ENCODE assay signal across 21 cellular contexts in genomic region chr1:14238472-14239059, GRCh38.
DNase-seq lines count a peak whose midpoint lies in the region; ATAC-seq and TF ChIP-seq lines count a peak whose summit lies in the region.
"Had no signal": no experiment of that assay in that cellular context is flagged by ENCODE, and none has a peak within 500 bp of the region (broad histone marks: within the 10 kb centered on the region; RNA-seq: fewer than 3 reads in every experiment).

No MANE protein-coding gene starts in this region.

- H3K9me3 ChIP-seq in psoas muscle (no peaks in the 10 kb centered on the region), aorta (ENCODE audit: control insufficient read depth, low read length) (no peaks in the 10 kb centered on the region)
- H3K9me3 ChIP-seq: BLaER1 treated with 17β-estradiol and CSF1 and Interleukin-3, amounts not matched to agents 10 nM and 100 nM; HAP-1 had no signal

- no peak for TF ChIP-seq CTCF in psoas muscle (IDR thresholded peaks at IDR 0.05)

- H3K4me3 ChIP-seq in psoas muscle = no peak overlapping the region
- no peak overlapping the region for H3K4me3 ChIP-seq in aorta (ENCODE audit: low read length in 2 of 2)
- H3K4me3 ChIP-seq: BLaER1 treated with 17β-estradiol and CSF1 and Interleukin-3, amounts not matched to agents 10 nM and 100 nM; HAP-1; skin epidermis had no signal

- ATAC-seq in left ventricle myocardium superior (peak; percentile 96), psoas muscle (peak in 3 of 4 donors; percentile 58 to 81 (median 81)), aorta (ENCODE audit: low FRiP score) (peak; percentile 74), HG03108 (IDR thresholded peaks at IDR 0.05; ENCODE audit: unreplicated experiment) (no peak)

- intact Hi-C loops in left ventricle myocardium superior (cut with micrococcal nuclease) (no loop called here), psoas muscle (cut with DNase I) (no loop called here), aorta (cut with DNase I) (no loop called here)

- no peaks in the 10 kb centered on the region for H3K4me1 ChIP-seq in psoas muscle
- no peaks in the 10 kb centered on the region for H3K4me1 ChIP-seq in aorta (ENCODE audit: control insufficient read depth in 1 of 2, insufficient read depth in 2 of 2, low read length in 2 of 2)
- H3K4me1 ChIP-seq: HAP-1 had no signal

- H3K36me3 ChIP-seq in psoas muscle (ENCODE audit: insufficient read depth in 1 of 2, low read depth in 1 of 2) = no peaks in the 10 kb centered on the region
- H3K36me3 ChIP-seq in aorta (ENCODE audit: control insufficient read depth in 1 of 2, insufficient read depth in 2 of 2, low read length in 1 of 2) = no peaks in the 10 kb centered on the region
- H3K36me3 ChIP-seq: BLaER1 treated with 17β-estradiol and CSF1 and Interleukin-3, amounts not matched to agents 10 nM and 100 nM; HAP-1 had no signal

- peak; percentile 3 for DNase-seq in NCI-H345 (lab: John Stamatoyannopoulos, UW)
- DNase-seq in NCI-H345 treated with DMSO at 0.1 percent for 48 hours (lab: John Stamatoyannopoulos, UW; ENCODE audit: unreplicated experiment) = no peak
- DNase-seq in left ventricle myocardium superior = peak; percentile 71
- peak; percentile 69 to 85 for DNase-seq in psoas muscle
- peak; percentile 68 to 77 for DNase-seq in aorta
- DNase-seq in NCI-H2171 treated with DMSO at 0.1 percent for 48 hours (lab: John Stamatoyannopoulos, UW) = no peak
- DNase-seq in CD1c-positive myeloid dendritic cell (ENCODE audit: extremely low spot score) = no peak
- DNase-seq: 8988T; activated CD4-positive, alpha-beta T cell treated with anti-CD3 and anti-CD28 coated beads, Interleukin-2, amount 50 U/mL, for 1 hour; activated naive CD4-positive, alpha-beta T cell treated with anti-CD3 and anti-CD28 coated beads, Interleukin-2, amount 10 ng/mL, durations not matched to agents 7 days and 5 days; glutamatergic neuron; midbrain; NCI-H2107; NCI-H82; occipital lobe; stimulated activated CD4-positive, alpha-beta T cell treated with anti-CD3 and anti-CD28 coated beads, Interleukin-4, amount 100 ng/mL, for 24 hours had no signal

- WGBS in psoas muscle, 3 donors = 32 to 40% (median 33%) methylated on average over 7 of the region's 7 CpGs
- WGBS in aorta, 2 donors = 61 to 67% methylated on average over 7 of the region's 7 CpGs

- no peak overlapping the region for H3K27ac ChIP-seq in psoas muscle
- no peak overlapping the region for H3K27ac ChIP-seq in aorta (ENCODE audit: low read depth in 1 of 2, low read length in 2 of 2)
- H3K27ac ChIP-seq: BLaER1 treated with 17β-estradiol and CSF1 and Interleukin-3, amounts not matched to agents 10 nM and 100 nM; epithelial cell of prostate had no signal

- peaks cover 0 to 3% (median 0%) of the 10 kb centered on the region in 3 donors for H3K27me3 ChIP-seq in psoas muscle (ENCODE audit: insufficient read depth in 3 of 3, low read length in 2 of 3)
- no peaks in the 10 kb centered on the region for H3K27me3 ChIP-seq in aorta (ENCODE audit: control insufficient read depth in 1 of 2, insufficient read depth in 2 of 2, low read length in 1 of 2)
- H3K27me3 ChIP-seq: BLaER1 treated with 17β-estradiol and CSF1 and Interleukin-3, amounts not matched to agents 10 nM and 100 nM had no signal

Comparison
In these comparisons a context has a peak if more than half of its experiments do, and no peak if none do; other contexts are left out.
1. DNase-seq: peak in NCI-H345 (single experiment), left ventricle myocardium superior (single experiment), psoas muscle (2 of 2) and aorta (2 of 2); none in NCI-H345 treated with DMSO at 0.1 percent for 48 hours (single experiment), NCI-H2171 treated with DMSO at 0.1 percent for 48 hours (single experiment) and CD1c-positive myeloid dendritic cell (single experiment).